ENCODE assay signal across 8 cellular contexts in the genomic region with DNA sequence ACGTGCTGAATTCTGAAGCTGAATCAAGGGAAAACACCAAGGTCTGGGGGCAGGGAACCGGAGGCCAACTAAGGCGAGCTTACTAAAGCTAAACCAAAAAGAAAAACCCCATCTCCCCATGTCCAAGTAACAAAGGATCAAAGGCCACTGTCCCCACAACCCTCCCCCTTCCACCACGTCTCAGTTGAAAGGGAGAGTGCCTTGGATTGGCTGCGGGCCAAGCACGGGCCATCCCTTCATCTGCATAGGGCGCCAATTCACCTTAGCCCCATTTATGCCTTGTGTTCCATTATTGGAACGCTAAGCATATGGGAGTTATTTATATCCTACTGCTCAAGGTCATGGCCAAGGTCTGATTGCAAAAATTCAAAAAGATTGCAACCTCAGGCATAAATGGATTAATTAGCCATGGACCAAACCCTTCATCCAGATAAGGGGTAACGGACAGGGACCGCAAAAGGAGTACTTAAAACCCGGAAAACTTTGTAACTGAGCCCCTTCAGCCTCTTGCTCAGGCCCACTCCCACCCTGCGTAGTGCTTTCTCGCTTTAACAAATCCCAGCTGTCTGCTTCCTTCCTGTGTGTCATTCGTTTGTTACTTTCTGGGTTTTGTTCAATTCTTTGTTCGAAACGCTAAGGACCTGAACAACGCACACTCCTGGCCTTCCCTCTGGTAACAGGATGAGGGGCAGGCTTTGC. TPM values are rescaled to one million over a fixed set of nuclear protein-coding genes. Genes with fewer than 3 reads are reported as not detected.
A peak's percentile ranks its signal among the peaks of the same experiment; 100 is the strongest.
DNase-seq lines count a peak whose midpoint lies in the region; ATAC-seq, FAIRE-seq and TF ChIP-seq lines count a peak whose summit lies in the region.

No MANE protein-coding gene starts in this region.

- FAIRE-seq in GM12892 (lab: Jason Lieb, UNC), result no peak

- H3K9me3 Mint-ChIP-seq in CD4-positive, alpha-beta T cell, result no peaks in the 10 kb centered on the region
- no peaks in the 10 kb centered on the region for H3K9me3 Mint-ChIP-seq in brain

- peak overlapping the region; percentile 98 for H3K27ac ChIP-seq in CD4-positive, alpha-beta T cell (ENCODE audit: low read depth, low read length)
- peak overlapping the region; percentile 0; the same call in 1 of the 2 replicates for H3K27ac ChIP-seq in SJCRH30

- peak in 7 of 10 experiments; percentile 20 to 47 (median 25) for DNase-seq in CD4-positive, alpha-beta T cell
- DNase-seq in SJCRH30 (peak; percentile 32 to 37), kidney epithelial cell (ENCODE audit: low read depth) (no peak), NCI-H1048 (lab: John Stamatoyannopoulos, UW) (no peak), GM12892 (ENCODE audit: insufficient read length) (no peak)
- DNase-seq in stimulated activated CD4-positive, alpha-beta T cell treated with anti-CD3 and anti-CD28 coated beads, Interleukin-4, amount 100 ng/mL, for 4 hours, result peak; percentile 21 to 33

- CTCF ChIA-PET in CD4-positive, alpha-beta T cell (lab: Charles Lee), result interaction anchor here (0.6 to 2.6 kb wide), 31 partner anchors 9 to 517 kb away, joined by 3 to 48 read pairs (median 4); a partner anchor contains a TSS

- POLR2A ChIA-PET in CD4-positive, alpha-beta T cell (lab: Charles Lee), result interaction anchor here (0.6 to 2.2 kb wide), 24 partner anchors 11 to 958 kb away, joined by 3 to 16 read pairs (median 4); a partner anchor contains a TSS

- no peaks in the 10 kb centered on the region; the same call in 1 of the 2 replicates for H3K4me1 ChIP-seq in SJCRH30

- no peaks in the 10 kb centered on the region for H3K27me3 Mint-ChIP-seq in CD4-positive, alpha-beta T cell
- H3K27me3 Mint-ChIP-seq in brain, result peaks cover 9% of the 10 kb centered on the region

- no peak; the same call in 1 of the 2 replicates for TF ChIP-seq POLR2A in GM12892 (IDR thresholded peaks at IDR 0.05; ENCODE audit: low read depth, low read length)

- H3K36me3 Mint-ChIP-seq in CD4-positive, alpha-beta T cell (ENCODE audit: low read depth), result peaks cover 32% of the 10 kb centered on the region
- no peaks in the 10 kb centered on the region for H3K36me3 Mint-ChIP-seq in brain

- H3K4me3 ChIP-seq in SJCRH30 (peak overlapping the region; percentile 82), kidney epithelial cell (ENCODE audit: low read depth, low read length) (peak overlapping the region; percentile 43)

- intact Hi-C loops in CD4-positive, alpha-beta T cell (cut with DNase I, micrococcal nuclease), result loop anchor here (2.0 to 5.0 kb wide), 3 partner anchors 41 to 237 kb away; a partner anchor contains a TSS

- H3K36me3 ChIP-seq in SJCRH30 (no peaks in the 10 kb centered on the region), kidney epithelial cell (ENCODE audit: control insufficient read depth, insufficient read depth, low read length) (no peaks in the 10 kb centered on the region)

- H3K4me1 Mint-ChIP-seq in CD4-positive, alpha-beta T cell (ENCODE audit: low read depth), result peaks cover 47% of the 10 kb centered on the region
- peaks cover 50% of the 10 kb centered on the region for H3K4me1 Mint-ChIP-seq in brain

- ATAC-seq in CD4-positive, alpha-beta T cell (ENCODE audit: poor library complexity), result peak; percentile 5
- peak; percentile 6 for ATAC-seq in HG02571 (IDR thresholded peaks at IDR 0.05; ENCODE audit: unreplicated experiment)

- H3K27ac Mint-ChIP-seq in CD4-positive, alpha-beta T cell, result peak overlapping the region; percentile 95
- peak overlapping the region; percentile 97 to 100 (median 99) for H3K27ac Mint-ChIP-seq in brain

- H3K9me3 ChIP-seq in CD4-positive, alpha-beta T cell (ENCODE audit: control insufficient read depth, low read length), result no peaks in the 10 kb centered on the region
- H3K9me3 ChIP-seq in SJCRH30 (replicated peaks), result no peaks in the 10 kb centered on the region

- H3K27me3 ChIP-seq in CD4-positive, alpha-beta T cell (ENCODE audit: control insufficient read depth, insufficient read depth, low read length), result no peaks in the 10 kb centered on the region
- H3K27me3 ChIP-seq in SJCRH30, result no peaks in the 10 kb centered on the region
- H3K27me3 ChIP-seq in kidney epithelial cell (ENCODE audit: control insufficient read depth, insufficient read depth, low read length), result no peaks in the 10 kb centered on the region

- H3K4me3 Mint-ChIP-seq in CD4-positive, alpha-beta T cell, result peak overlapping the region; percentile 98
- H3K4me3 Mint-ChIP-seq in brain, result peak overlapping the region; percentile 99 to 100 (median 100)

- TF ChIP-seq CTCF in CD4-positive, alpha-beta T cell (IDR thresholded peaks at IDR 0.05), result no peak
- TF ChIP-seq CTCF in brain (conservative IDR thresholded peaks at IDR 0.05) (no peak), kidney epithelial cell (IDR thresholded peaks at IDR 0.05; ENCODE audit: insufficient read depth, low read length, poor library complexity, severe bottlenecking) (no peak)

RNA-seq across cellular contexts. Expression of a gene that starts 0.8 kb away (rescaled TPM):
- 10 to 100 TPM; 39.4 to 41.7 TPM for total RNA-seq in CD4-positive, alpha-beta T cell
- 48.6 and 49.4 TPM in 2 replicates for total RNA-seq in SJCRH30 (2014; rRNA removed; shearing (Covaris generic))
- 208 TPM for polyA plus RNA-seq in brain (ENCODE audit: insufficient read depth, low read depth, low replicate concordance)
- 157 and 233 TPM in 2 replicates for total RNA-seq in kidney epithelial cell
- 35.2 TPM for polyA plus RNA-seq in GM12892 (2012; ENCODE audit: missing spikeins)

RNA-seq across cellular contexts. Expression of a gene that starts 1.6 kb away (rescaled TPM):
- not detected for total RNA-seq in CD4-positive, alpha-beta T cell
- not detected in 2 replicates for total RNA-seq in SJCRH30 (2014; rRNA removed; shearing (Covaris generic))
- 0.49 TPM for polyA plus RNA-seq in brain (ENCODE audit: insufficient read depth, low read depth, low replicate concordance)
- not detected in 2 replicates for total RNA-seq in kidney epithelial cell
- 0.40 TPM for polyA plus RNA-seq in GM12892 (2012; ENCODE audit: missing spikeins)

RNA-seq across cellular contexts. Expression of a gene that starts 46.9 kb away (rescaled TPM):
- 10 to 100 TPM; 21.3 to 25.4 TPM for total RNA-seq in CD4-positive, alpha-beta T cell
- total RNA-seq in SJCRH30 (2014; rRNA removed; shearing (Covaris generic)), result 10.8 and 13.5 TPM in 2 replicates
- polyA plus RNA-seq in brain (ENCODE audit: insufficient read depth, low read depth, low replicate concordance), result 64.2 TPM
- 72.1 and 91.0 TPM in 2 replicates for total RNA-seq in kidney epithelial cell
- 9.3 TPM for polyA plus RNA-seq in GM12892 (2012; ENCODE audit: missing spikeins)

RNA-seq across cellular contexts. Expression of a gene that starts 50.8 kb away (rescaled TPM):
- total RNA-seq in CD4-positive, alpha-beta T cell, result not detected
- total RNA-seq in SJCRH30 (2014; rRNA removed; shearing (Covaris generic)), result 0.61 and 1.1 TPM in 2 replicates
- polyA plus RNA-seq in brain (ENCODE audit: insufficient read depth, low read depth, low replicate concordance), result 47.9 TPM
- 0.96 and 5.8 TPM in 2 replicates for total RNA-seq in kidney epithelial cell
- polyA plus RNA-seq in GM12892 (2012; ENCODE audit: missing spikeins), result 0.45 TPM

Comparison
In these comparisons a context has a peak if more than half of its experiments do, and no peak if none do; other contexts are left out.
1. DNase-seq: peak in CD4-positive, alpha-beta T cell (7 of 10), SJCRH30 (2 of 2) and stimulated activated CD4-positive, alpha-beta T cell treated with anti-CD3 and anti-CD28 coated beads, Interleukin-4, amount 100 ng/mL, for 4 hours (2 of 2); none in kidney epithelial cell (single experiment), NCI-H1048 (single experiment) and GM12892 (single experiment).